In genomic region chr17:32930512-32930911, GRCh38 we compare ENCODE assay signal across 17 cellular contexts. TPM values are rescaled to one million over a fixed set of nuclear protein-coding genes. Genes with fewer than 3 reads are reported as not detected.
A peak's percentile ranks its signal among the peaks of the same experiment; 100 is the strongest.
DNase-seq lines count a peak whose midpoint lies in the region; ATAC-seq and TF ChIP-seq lines count a peak whose summit lies in the region.
"Had no signal": no experiment of that assay in that cellular context is flagged by ENCODE, and none has a peak within 500 bp of the region (broad histone marks: within the 10 kb centered on the region; RNA-seq: fewer than 3 reads in every experiment).

No MANE protein-coding gene starts in this region.

- H3K4me2 ChIP-seq in IMR-90 (ENCODE audit: low read depth, low read length) (peak overlapping the region; percentile 21; the same call in 1 of the 2 replicates), neural progenitor cell (peak overlapping the region; percentile 24)

- H4K91ac ChIP-seq in IMR-90 (ENCODE audit: insufficient read depth, low read depth, low read length), result no peak overlapping the region

- H2BK5ac ChIP-seq in IMR-90 (ENCODE audit: low read depth, low read length, poor library complexity, severe bottlenecking), result no peak overlapping the region

- no peak for TF ChIP-seq RAD21 in IMR-90 (IDR thresholded peaks at IDR 0.05; ENCODE audit: low read length)

- no peak overlapping the region for H2AFZ ChIP-seq in IMR-90 (replicated peaks; ENCODE audit: low read length, poor library complexity)
- no peak overlapping the region for H2AFZ ChIP-seq in neural progenitor cell (replicated peaks)

- dilution Hi-C loops in IMR-90 (cut with HindIII; ENCODE audit: low sequenced_read_pairs, unreplicated experiment), result no loop called here

- H3K23ac ChIP-seq in IMR-90 (ENCODE audit: low read depth, low read length), result no peak overlapping the region

- no peak overlapping the region for H3K18ac ChIP-seq in IMR-90 (ENCODE audit: low read depth, low read length)

- POLR2A ChIA-PET in IMR-90 (lab: Charles Lee; ENCODE audit: unreplicated experiment), result no interaction called here
- POLR2A ChIA-PET in CD4-positive, alpha-beta memory T cell (lab: Charles Lee; ENCODE audit: partially characterized antibody), result no interaction called here

- H3K27me3 Mint-ChIP-seq in neural progenitor cell (ENCODE audit: insufficient read depth, low read depth), result peaks cover 4% of the 10 kb centered on the region
- peaks cover 35 to 36% of the 10 kb centered on the region in 2 donors for H3K27me3 Mint-ChIP-seq in CD4-positive, alpha-beta memory T cell
- peaks cover 30% of the 10 kb centered on the region for H3K27me3 Mint-ChIP-seq in T-helper 2 cell treated with Interferon-gamma antibody and Interleukin-4, amounts not matched to agents 5 μg/mL and 100 μg/mL, for 36 hours (ENCODE audit: low read depth)

- TF ChIP-seq CTCF in IMR-90 (conservative IDR thresholded peaks at IDR 0.05; ENCODE audit: low read depth, low read length) (no peak), dorsolateral prefrontal cortex (IDR thresholded peaks at IDR 0.05 in 54 of 56, conservative IDR thresholded peaks at IDR 0.05 in 2 of 56; ENCODE audit: low read depth in 1 of 56, partially characterized antibody in 56 of 56) (no peak), neural progenitor cell (IDR thresholded peaks at IDR 0.05) (no peak), upper lobe of left lung (IDR thresholded peaks at IDR 0.05) (no peak)

- H2BK15ac ChIP-seq in IMR-90 (ENCODE audit: low read depth, low read length), result no peak overlapping the region

- H3K4me3 Mint-ChIP-seq in neural progenitor cell, result no peak overlapping the region
- no peak overlapping the region for H3K4me3 Mint-ChIP-seq in CD4-positive, alpha-beta memory T cell
- H3K4me3 Mint-ChIP-seq in T-helper 2 cell treated with Interferon-gamma antibody and Interleukin-4, amounts not matched to agents 5 μg/mL and 100 μg/mL, for 36 hours, result no peak overlapping the region
- H3K4me3 Mint-ChIP-seq: CD4-positive, CD25-positive, alpha-beta regulatory T cell had no signal

- H2AK9ac ChIP-seq in IMR-90 (replicated peaks; ENCODE audit: low read depth, low read length, poor library complexity), result no peak overlapping the region

- H4K5ac ChIP-seq in IMR-90 (ENCODE audit: low read depth, low read length), result no peak overlapping the region

- H2BK120ac ChIP-seq in IMR-90 (ENCODE audit: low read depth, low read length), result no peak overlapping the region

- CTCF ChIA-PET in IMR-90 (lab: Yijun Ruan, JAX), result no interaction called here
- CTCF ChIA-PET in CD4-positive, alpha-beta memory T cell (lab: Charles Lee; ENCODE audit: partially characterized antibody), result interaction anchor here (0.7 kb wide), 1 partner anchor 11 kb away, joined by 4 read pairs; no protein-coding TSS in a partner anchor

- H3K36me3 ChIP-seq in IMR-90 (ENCODE audit: control insufficient read depth, insufficient read depth, low read length) (peaks cover 30% of the 10 kb centered on the region), neural progenitor cell (no peaks in the 10 kb centered on the region), upper lobe of left lung (peaks cover 0 to 9% (median 0%) of the 10 kb centered on the region in 4 donors)
- H3K36me3 ChIP-seq in CD4-positive, alpha-beta memory T cell (ENCODE audit: insufficient read depth, low read length), result no peaks in the 10 kb centered on the region
- H3K36me3 ChIP-seq: BE2C had no signal

- H3K9ac ChIP-seq in IMR-90 (ENCODE audit: low read depth, low read length) (no peak overlapping the region), neural progenitor cell (no peak overlapping the region)

- no peaks in the 10 kb centered on the region for H3K27me3 ChIP-seq in IMR-90 (ENCODE audit: control insufficient read depth, insufficient read depth, low read length)
- H3K27me3 ChIP-seq in dorsolateral prefrontal cortex, result peaks cover 0 to 14% (median 0%) of the 10 kb centered on the region in 45 donors
- H3K27me3 ChIP-seq in neural progenitor cell, result no peaks in the 10 kb centered on the region
- H3K27me3 ChIP-seq in CD4-positive, alpha-beta memory T cell (ENCODE audit: insufficient read depth, low read length), result peaks cover 7% of the 10 kb centered on the region
- peaks cover 0 to 10% (median 3%) of the 10 kb centered on the region in 4 donors for H3K27me3 ChIP-seq in upper lobe of left lung

- H3K4ac ChIP-seq in IMR-90 (ENCODE audit: low read depth, low read length), result no peak overlapping the region

- peaks cover 30% of the 10 kb centered on the region for H3K4me1 Mint-ChIP-seq in neural progenitor cell
- peaks cover 0 to 7% (median 0%) of the 10 kb centered on the region in 4 donors for H3K4me1 Mint-ChIP-seq in CD4-positive, alpha-beta memory T cell
- peaks cover 6% of the 10 kb centered on the region for H3K4me1 Mint-ChIP-seq in T-helper 2 cell treated with Interferon-gamma antibody and Interleukin-4, amounts not matched to agents 5 μg/mL and 100 μg/mL, for 36 hours (ENCODE audit: low read depth)

- peaks cover 25% of the 10 kb centered on the region for H3K36me3 Mint-ChIP-seq in neural progenitor cell
- no peaks in the 10 kb centered on the region for H3K36me3 Mint-ChIP-seq in CD4-positive, alpha-beta memory T cell
- no peaks in the 10 kb centered on the region for H3K36me3 Mint-ChIP-seq in T-helper 2 cell treated with Interferon-gamma antibody and Interleukin-4, amounts not matched to agents 5 μg/mL and 100 μg/mL, for 36 hours (ENCODE audit: low read depth)
- H3K36me3 Mint-ChIP-seq: CD4-positive, CD25-positive, alpha-beta regulatory T cell had no signal

- no peak overlapping the region for H3K27ac Mint-ChIP-seq in neural progenitor cell
- no peak overlapping the region for H3K27ac Mint-ChIP-seq in CD4-positive, alpha-beta memory T cell
- H3K27ac Mint-ChIP-seq in T-helper 2 cell treated with Interferon-gamma antibody and Interleukin-4, amounts not matched to agents 5 μg/mL and 100 μg/mL, for 36 hours, result no peak overlapping the region

- H3K4me1 ChIP-seq in IMR-90 (ENCODE audit: control insufficient read depth, insufficient read depth, low read length), result peaks cover 17% of the 10 kb centered on the region
- peaks cover 13% of the 10 kb centered on the region for H3K4me1 ChIP-seq in neural progenitor cell
- no peaks in the 10 kb centered on the region for H3K4me1 ChIP-seq in CD4-positive, alpha-beta memory T cell (ENCODE audit: insufficient read depth, low read length)
- peaks cover 5 to 9% (median 9%) of the 10 kb centered on the region in 4 donors for H3K4me1 ChIP-seq in upper lobe of left lung
- H3K4me1 ChIP-seq: BE2C had no signal

- H3K56ac ChIP-seq in IMR-90 (ENCODE audit: extremely low read depth, insufficient read depth, low read length), result no peak overlapping the region

- H3K9me3 ChIP-seq in IMR-90 (ENCODE audit: control insufficient read depth, insufficient read depth, low read length) (no peaks in the 10 kb centered on the region), neural progenitor cell (ENCODE audit: low read depth) (no peaks in the 10 kb centered on the region), upper lobe of left lung (no peaks in the 10 kb centered on the region)
- H3K9me3 ChIP-seq in CD4-positive, alpha-beta memory T cell (ENCODE audit: control insufficient read depth in 1 of 2, low read length in 2 of 2), result no peaks in the 10 kb centered on the region
- H3K9me3 ChIP-seq: BE2C had no signal

- peaks cover 13% of the 10 kb centered on the region for H3F3A ChIP-seq in neural progenitor cell (ENCODE audit: low read depth)

- no CpG with 5 or more reads among the region's 1 CpG for WGBS in IMR-90 (ENCODE audit: extremely low coverage in 2 of 2, insufficient read length in 1 of 2), 2 experiments
- 89 to 100% methylated on average over 1 of the region's 1 CpG for WGBS in upper lobe of left lung, 2 donors

- TF ChIP-seq POLR2A in IMR-90 (IDR thresholded peaks at IDR 0.05; ENCODE audit: low read depth, low read length) (no peak), upper lobe of left lung (IDR thresholded peaks at IDR 0.05) (no peak)

- H3K4me3 ChIP-seq in IMR-90 (ENCODE audit: insufficient read depth, low read depth, low read length) (no peak overlapping the region), dorsolateral prefrontal cortex (peak overlapping the region in 26 of 59 donors; percentile 3 to 84 (median 74)), neural progenitor cell (no peak overlapping the region), upper lobe of left lung (no peak overlapping the region)
- H3K4me3 ChIP-seq in CD4-positive, alpha-beta memory T cell (ENCODE audit: low read length in 2 of 2), result no peak overlapping the region

- H3K9me3 Mint-ChIP-seq in neural progenitor cell, result peaks cover 1% of the 10 kb centered on the region
- H3K9me3 Mint-ChIP-seq in CD4-positive, alpha-beta memory T cell, result no peaks in the 10 kb centered on the region
- H3K9me3 Mint-ChIP-seq in T-helper 2 cell treated with Interferon-gamma antibody and Interleukin-4, amounts not matched to agents 5 μg/mL and 100 μg/mL, for 36 hours, result no peaks in the 10 kb centered on the region
- H3K9me3 Mint-ChIP-seq: CD4-positive, CD25-positive, alpha-beta regulatory T cell had no signal

- H3K14ac ChIP-seq in IMR-90 (replicated peaks; ENCODE audit: low read depth, low read length), result no peak overlapping the region

- H3K79me2 ChIP-seq in neural progenitor cell (ENCODE audit: low read depth), result peaks cover 42% of the 10 kb centered on the region

- in situ Hi-C loops in IMR-90 (cut with MboI; ENCODE audit: low sequenced_read_pairs), result no loop called here

- H4K8ac ChIP-seq in IMR-90 (ENCODE audit: low read depth in 2 of 2, low read length in 2 of 2), result no peak overlapping the region

- peaks cover 28% of the 10 kb centered on the region for H3K9me1 ChIP-seq in IMR-90 (ENCODE audit: insufficient read depth, low read length)

- intact Hi-C loops in IMR-90 (cut with micrococcal nuclease) (no loop called here), dorsolateral prefrontal cortex (cut with DNase I) (loop anchor here (10.0 kb wide), 2 partner anchors 146 to 446 kb away; partner anchors contain the start of gene CDK5R1 (in 1 of the 2))
- intact Hi-C loops in CD4-positive, alpha-beta memory T cell (cut with micrococcal nuclease), result no loop called here

- no TSS peak for BruUV-seq in IMR-90 (replicated peaks; lab: Mats Ljungman, UMichigan)

- DNase-seq in IMR-90 (no peak), dorsolateral prefrontal cortex (no peak), neural progenitor cell (ENCODE audit: low spot score) (no peak), upper lobe of left lung (no peak)
- DNase-seq in stimulated activated CD4-positive, alpha-beta T cell treated with anti-CD3 and anti-CD28 coated beads, Interleukin-2, amount 100 ng/mL, for 24 hours, result no peak
- no peak for DNase-seq in CD4-positive, alpha-beta memory T cell
- no peak for DNase-seq in T-helper 2 cell treated with Interferon-gamma antibody and Interleukin-4, amounts not matched to agents 5 μg/mL and 100 μg/mL, for 36 hours (ENCODE audit: low spot score)
- DNase-seq: ACHN; BE2C; C1 segment of cervical spinal cord; CD4-positive, CD25-positive, alpha-beta regulatory T cell; DMS153; DMS79 treated with DMSO at 0.1 percent for 48 hours; GF-D8; GOT3; H7 had no signal

- H4K20me1 ChIP-seq in IMR-90 (ENCODE audit: insufficient read depth, low read length), result peaks cover 9% of the 10 kb centered on the region; the same call in 1 of the 2 replicates
- peaks cover 30% of the 10 kb centered on the region for H4K20me1 ChIP-seq in neural progenitor cell (ENCODE audit: low read depth)

- TF ChIP-seq EP300 in upper lobe of left lung (IDR thresholded peaks at IDR 0.05), result no peak

- ATAC-seq in IMR-90 (ENCODE audit: low read depth) (no peak), upper lobe of left lung (ENCODE audit: low FRiP score in 2 of 2) (no peak)
- ATAC-seq: HCT116 had no signal

- no peak overlapping the region for H2BK20ac ChIP-seq in IMR-90 (ENCODE audit: low read depth, low read length)

- H3K79me1 ChIP-seq in IMR-90 (ENCODE audit: low read depth in 1 of 2, low read length in 2 of 2), result peaks cover 11 to 56% of the 10 kb centered on the region in 2 experiments

- no peak overlapping the region for H2AK5ac ChIP-seq in IMR-90 (ENCODE audit: low read depth, low read length)

- H3K27ac ChIP-seq in IMR-90 (ENCODE audit: insufficient read depth, low read length) (no peak overlapping the region), dorsolateral prefrontal cortex (peak overlapping the region in 33 of 59 donors; percentile 20 to 100 (median 97)), neural progenitor cell (no peak overlapping the region), upper lobe of left lung (no peak overlapping the region)
- no peak overlapping the region for H3K27ac ChIP-seq in CD4-positive, alpha-beta memory T cell (ENCODE audit: low read depth, low read length)

RNA-seq across cellular contexts. Expression of gene TMEM98, which starts 2.6 kb away (rescaled TPM):
- total RNA-seq in IMR-90 (2012; rRNA removed) (129 and 173 TPM in 2 replicates), dorsolateral prefrontal cortex (100 to 1,000 TPM in 7 of 120 experiments, 10 to 100 TPM in 113; 13.7 to 214 (median 45.5) TPM), neural progenitor cell (ENCODE audit: low replicate concordance) (117 and 168 TPM in 2 replicates), upper lobe of left lung (100 to 1,000 TPM in 1 of 6 donors, 10 to 100 TPM in 5; 35.6 to 101 (median 58.5) TPM)
- 195 TPM in 2 replicates for polyA plus RNA-seq in IMR-90 (2012; rRNA removed)
- polyA plus RNA-seq in IMR-90 (2012; cell fraction: cytosol; rRNA removed), result 288 and 315 TPM in 2 replicates
- 125 and 152 TPM in 2 replicates for polyA plus RNA-seq in IMR-90 (2012; cell fraction: nucleus; rRNA removed; ENCODE audit: low replicate concordance)
- not detected for total RNA-seq in CD4-positive, alpha-beta memory T cell
- not detected for polyA plus RNA-seq in CD4-positive, alpha-beta memory T cell
- total RNA-seq: CD4-positive, CD25-positive, alpha-beta regulatory T cell had no signal
- polyA plus RNA-seq: CD4-positive, CD25-positive, alpha-beta regulatory T cell had no signal

RNA-seq across cellular contexts. Expression of gene MYO1D, which starts 53.6 kb away (rescaled TPM):
- total RNA-seq in IMR-90 (2012; rRNA removed) (0.56 and 0.90 TPM in 2 replicates), dorsolateral prefrontal cortex (100 to 1,000 TPM in 2 of 120 experiments, 10 to 100 TPM in 118; 24.1 to 112 (median 48.7) TPM), neural progenitor cell (ENCODE audit: low replicate concordance) (3.2 and 6.2 TPM in 2 replicates), upper lobe of left lung (100 to 1,000 TPM in 3 of 6 donors, 10 to 100 TPM in 3; 63.0 to 139 (median 91.9) TPM)
- 0.63 and 0.67 TPM in 2 replicates for polyA plus RNA-seq in IMR-90 (2012; rRNA removed)
- 0.41 and 0.43 TPM in 2 replicates for polyA plus RNA-seq in IMR-90 (2012; cell fraction: cytosol; rRNA removed)
- 0.13 and 0.42 TPM in 2 replicates for polyA plus RNA-seq in IMR-90 (2012; cell fraction: nucleus; rRNA removed; ENCODE audit: low replicate concordance)
- 10 to 100 TPM; 11.7 to 12.7 TPM for total RNA-seq in CD4-positive, alpha-beta memory T cell
- 1 to 10 TPM; 2.0 to 9.3 TPM for polyA plus RNA-seq in CD4-positive, alpha-beta memory T cell

Comparison
In these comparisons a context has a peak if more than half of its experiments do, and no peak if none do; other contexts are left out.
1. H3K27ac ChIP-seq: peak in dorsolateral prefrontal cortex (33 of 59); none in IMR-90 (single experiment), neural progenitor cell (single experiment), CD4-positive, alpha-beta memory T cell (single experiment) and upper lobe of left lung (0 of 4).
2. RNA of gene TMEM98, which starts 2.6 kb away (total RNA-seq): 129 to 173 TPM in IMR-90, 117 to 168 TPM in neural progenitor cell, 35.6 to 101 TPM in upper lobe of left lung and 13.7 to 214 TPM in dorsolateral prefrontal cortex; not detected in CD4-positive, alpha-beta memory T cell; every median in the first group is over 10 times any median in the second.
3. intact Hi-C loops: an anchor here in dorsolateral prefrontal cortex (10.0 kb wide); none called in IMR-90 and CD4-positive, alpha-beta memory T cell.